18 cellular contexts compared by ENCODE assay signal in the genomic region with DNA sequence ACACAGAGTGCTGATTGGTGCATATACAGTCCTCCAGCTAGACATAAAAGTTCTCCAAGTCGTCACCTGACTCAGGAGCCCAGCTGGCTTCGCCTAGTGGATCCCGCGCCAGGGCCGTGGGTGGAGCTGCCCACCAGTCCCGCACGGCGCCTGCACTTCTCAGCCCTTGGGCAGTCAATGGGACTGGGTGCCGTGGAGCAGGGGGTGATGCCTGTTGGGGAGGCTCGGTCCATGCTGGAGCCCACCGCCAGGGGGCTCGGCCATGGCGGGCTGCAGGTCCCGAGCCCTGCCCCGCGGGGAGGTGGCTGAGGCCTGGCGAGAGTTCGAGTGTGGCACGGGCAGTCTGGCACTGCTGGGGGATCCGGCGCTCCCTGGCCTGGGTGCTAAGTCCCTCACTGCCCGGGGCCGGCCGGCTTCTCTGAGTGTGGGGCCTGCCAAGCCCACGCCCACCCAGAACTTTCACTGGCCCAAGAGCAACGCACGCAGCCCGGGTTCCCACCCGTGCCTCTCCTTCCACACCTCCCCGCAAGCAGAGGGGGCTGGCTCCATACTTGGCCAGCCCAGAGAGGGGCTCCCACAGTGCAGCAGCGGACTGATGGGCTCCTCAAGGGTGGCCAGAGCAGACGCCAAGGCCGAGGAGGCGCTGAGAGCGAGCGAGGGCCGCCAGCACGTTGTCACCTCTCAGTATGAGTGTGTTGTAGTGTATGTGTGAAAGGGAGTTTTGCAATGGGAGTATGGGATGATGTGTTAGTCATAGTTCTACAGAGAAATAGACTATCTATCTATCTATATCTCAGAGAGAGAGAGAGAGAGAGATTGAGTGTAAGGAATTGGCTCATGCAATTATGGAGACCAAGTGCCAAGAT.
A peak's percentile ranks its signal among the peaks of the same experiment; 100 is the strongest.
DNase-seq lines count a peak whose midpoint lies in the region; ATAC-seq lines count a peak whose summit lies in the region.
"Had no signal": no experiment of that assay in that cellular context is flagged by ENCODE, and none has a peak within 500 bp of the region (broad histone marks: within the 10 kb centered on the region; RNA-seq: fewer than 3 reads in every experiment).

No MANE protein-coding gene starts in this region.

- H2BK120ac ChIP-seq in trophoblast cell (ENCODE audit: insufficient read depth, low read length, poor library complexity): no peak overlapping the region

- CTCF ChIA-PET in activated CD4-positive, alpha-beta T cell treated with anti-CD3 and anti-CD28 coated beads for 36 hours (lab: Charles Lee): interaction anchor here (0.6 kb wide), 1 partner anchor 208 kb away, joined by 4 read pairs; no protein-coding TSS in a partner anchor

- H3K27me3 ChIP-seq in trophoblast cell (ENCODE audit: insufficient read depth, low read length): no peaks in the 10 kb centered on the region

- no peaks in the 10 kb centered on the region for H3K79me1 ChIP-seq in trophoblast cell (ENCODE audit: low read length)

- H3K9me3 Mint-ChIP-seq in activated CD4-positive, alpha-beta T cell treated with anti-CD3 and anti-CD28 coated beads for 36 hours (ENCODE audit: low read depth): peaks cover 3% of the 10 kb centered on the region
- peaks cover 5 to 13% of the 10 kb centered on the region in 2 donors for H3K9me3 Mint-ChIP-seq in stimulated activated naive CD8-positive, alpha-beta T cell treated with anti-CD3 and anti-CD28 coated beads, Interleukin-15, amount 100 ng/mL, for 72 hours

- no peak overlapping the region for H3K23ac ChIP-seq in trophoblast cell (ENCODE audit: low read length)

- no peak overlapping the region for H2AK5ac ChIP-seq in trophoblast cell (ENCODE audit: low read length)

- no peak overlapping the region for H4K8ac ChIP-seq in trophoblast cell (ENCODE audit: low read depth, low read length)

- peak; percentile 26 for DNase-seq in activated CD4-positive, alpha-beta T cell treated with anti-CD3 and anti-CD28 coated beads for 36 hours
- DNase-seq in activated CD4-positive, alpha-beta T cell treated with anti-CD3 and anti-CD28 coated beads, Interleukin-2, amount 50 U/mL, for 4 hours: no peak
- DNase-seq in stimulated activated naive CD8-positive, alpha-beta T cell treated with anti-CD3 and anti-CD28 coated beads, Interleukin-15, amount 100 ng/mL, for 72 hours: no peak
- no peak for DNase-seq in stimulated activated naive CD8-positive, alpha-beta T cell treated with anti-CD3 and anti-CD28 coated beads, Interleukin-15, Interleukin-2, amounts not matched to agents 100 U/mL and 50 U/mL, for 24 hours
- no peak for DNase-seq in trophoblast cell
- no peak for DNase-seq in stimulated activated naive CD4-positive, alpha-beta T cell treated with Interleukin-2 at 50 U/mL for 16 hours (lab: John Stamatoyannopoulos, UW)
- DNase-seq: DMS79 treated with DMSO at 0.1 percent for 48 hours, GM23248, NCI-H1092 treated with DMSO at 0.1 percent for 48 hours, NCI-H146, NCI-H2081, NCI-H446 treated with DMSO at 0.1 percent for 48 hours had no signal

- H3K4me2 ChIP-seq in trophoblast cell (ENCODE audit: low read length): no peak overlapping the region

- H3K9ac ChIP-seq in trophoblast cell (ENCODE audit: low read length): no peak overlapping the region
- H3K9ac ChIP-seq: GM23248 had no signal

- H4K91ac ChIP-seq in trophoblast cell (ENCODE audit: low read depth, low read length): no peak overlapping the region

- peaks cover 6% of the 10 kb centered on the region for H3K9me3 ChIP-seq in trophoblast cell (ENCODE audit: insufficient read depth, low read depth, low read length)

- H3K36me3 Mint-ChIP-seq in activated CD4-positive, alpha-beta T cell treated with anti-CD3 and anti-CD28 coated beads for 36 hours (ENCODE audit: low read depth): no peaks in the 10 kb centered on the region

- H3K18ac ChIP-seq in trophoblast cell (ENCODE audit: low read length): no peak overlapping the region

- intact Hi-C loops in activated CD4-positive, alpha-beta T cell treated with anti-CD3 and anti-CD28 coated beads for 36 hours (cut with DNase I, micrococcal nuclease): no loop called here

- H3K4me1 Mint-ChIP-seq in activated CD4-positive, alpha-beta T cell treated with anti-CD3 and anti-CD28 coated beads for 36 hours: peaks cover 15% of the 10 kb centered on the region
- peaks cover 12% of the 10 kb centered on the region for H3K4me1 Mint-ChIP-seq in stimulated activated naive CD8-positive, alpha-beta T cell treated with anti-CD3 and anti-CD28 coated beads, Interleukin-15, amount 100 ng/mL, for 72 hours

- no peaks in the 10 kb centered on the region for H3K27me3 Mint-ChIP-seq in activated CD4-positive, alpha-beta T cell treated with anti-CD3 and anti-CD28 coated beads for 36 hours
- no peaks in the 10 kb centered on the region for H3K27me3 Mint-ChIP-seq in stimulated activated naive CD8-positive, alpha-beta T cell treated with anti-CD3 and anti-CD28 coated beads, Interleukin-15, amount 100 ng/mL, for 72 hours
- H3K27me3 Mint-ChIP-seq: B cell had no signal

- H3K36me3 ChIP-seq in trophoblast cell (ENCODE audit: control insufficient read depth in 1 of 2, insufficient read depth in 2 of 2, low read length in 2 of 2): peaks cover 0 to 6% of the 10 kb centered on the region in 2 experiments

- POLR2A ChIA-PET in activated CD4-positive, alpha-beta T cell treated with anti-CD3 and anti-CD28 coated beads for 36 hours (lab: Charles Lee): no interaction called here

- no peak overlapping the region for H3K4me3 ChIP-seq in trophoblast cell (ENCODE audit: low read depth, low read length)
- H3K4me3 ChIP-seq: GM23248 had no signal

- ATAC-seq in activated CD4-positive, alpha-beta T cell treated with anti-CD3 and anti-CD28 coated beads for 36 hours: peak; percentile 33
- peak; percentile 53 for ATAC-seq in stimulated activated naive CD8-positive, alpha-beta T cell treated with anti-CD3 and anti-CD28 coated beads, Interleukin-15, amount 100 ng/mL, for 72 hours
- ATAC-seq in stimulated activated naive CD8-positive, alpha-beta T cell treated with anti-CD3 and anti-CD28 coated beads, Interleukin-15, Interleukin-2, amounts not matched to agents 100 U/mL and 50 U/mL, for 24 hours: no peak
- ATAC-seq in GM21528 (IDR thresholded peaks at IDR 0.05; ENCODE audit: low FRiP score, unreplicated experiment) (no peak), GM21526 (IDR thresholded peaks at IDR 0.05; ENCODE audit: low FRiP score, unreplicated experiment) (no peak)
- ATAC-seq: HCT116, Right ventricle myocardium inferior had no signal

- H3K4me3 Mint-ChIP-seq in activated CD4-positive, alpha-beta T cell treated with anti-CD3 and anti-CD28 coated beads for 36 hours: no peak overlapping the region
- H3K4me3 Mint-ChIP-seq in stimulated activated naive CD8-positive, alpha-beta T cell treated with anti-CD3 and anti-CD28 coated beads, Interleukin-15, amount 100 ng/mL, for 72 hours: no peak overlapping the region
- H3K4me3 Mint-ChIP-seq: B cell had no signal

- H2BK12ac ChIP-seq in trophoblast cell (ENCODE audit: low read length): no peak overlapping the region

- H3K4me1 ChIP-seq in trophoblast cell (ENCODE audit: control insufficient read depth in 1 of 2, insufficient read depth in 2 of 2, low read length in 2 of 2): no peaks in the 10 kb centered on the region

- H2AFZ ChIP-seq in trophoblast cell (ENCODE audit: insufficient read depth, low read length, poor library complexity): no peak overlapping the region
- H2AFZ ChIP-seq: GM23248 had no signal

- H4K12ac ChIP-seq in trophoblast cell (ENCODE audit: low read depth, low read length): peak overlapping the region; percentile 54

- H2BK5ac ChIP-seq in trophoblast cell (ENCODE audit: low read depth, low read length, poor library complexity): no peak overlapping the region

- no peak overlapping the region for H3K27ac ChIP-seq in trophoblast cell (ENCODE audit: low read depth, low read length)
- H3K27ac ChIP-seq: 22Rv1, GM23248 had no signal

- no peak overlapping the region for H3K14ac ChIP-seq in trophoblast cell (ENCODE audit: low read length)

- no peak overlapping the region for H3K4ac ChIP-seq in trophoblast cell (ENCODE audit: low read depth, low read length)

- WGBS in trophoblast cell (ENCODE audit: extremely low coverage, insufficient coverage, insufficient read length): no CpG with 5 or more reads among the region's 38 CpGs

- no peaks in the 10 kb centered on the region for H3K79me2 ChIP-seq in trophoblast cell (ENCODE audit: control insufficient read depth, insufficient read depth, low read length, poor library complexity)

- no peak overlapping the region for H3K27ac Mint-ChIP-seq in activated CD4-positive, alpha-beta T cell treated with anti-CD3 and anti-CD28 coated beads for 36 hours
- no peak overlapping the region for H3K27ac Mint-ChIP-seq in stimulated activated naive CD8-positive, alpha-beta T cell treated with anti-CD3 and anti-CD28 coated beads, Interleukin-15, amount 100 ng/mL, for 72 hours
- H3K27ac Mint-ChIP-seq: B cell had no signal

Comparison
In these comparisons a context has a peak if more than half of its experiments do, and no peak if none do; other contexts are left out.
1. ATAC-seq: peak in activated CD4-positive, alpha-beta T cell treated with anti-CD3 and anti-CD28 coated beads for 36 hours (single experiment) and stimulated activated naive CD8-positive, alpha-beta T cell treated with anti-CD3 and anti-CD28 coated beads, Interleukin-15, amount 100 ng/mL, for 72 hours (single experiment); none in stimulated activated naive CD8-positive, alpha-beta T cell treated with anti-CD3 and anti-CD28 coated beads, Interleukin-15, Interleukin-2, amounts not matched to agents 100 U/mL and 50 U/mL, for 24 hours (single experiment), GM21528 (single experiment) and GM21526 (single experiment).